8 cellular contexts compared by ENCODE assay signal in genomic region chr7:139339698-139340036, GRCh38. TPM values are rescaled to one million over a fixed set of nuclear protein-coding genes. Genes with fewer than 3 reads are reported as not detected.
A peak's percentile ranks its signal among the peaks of the same experiment; 100 is the strongest.
DNase-seq lines count a peak whose midpoint lies in the region; ATAC-seq and TF ChIP-seq lines count a peak whose summit lies in the region.

No MANE protein-coding gene starts in this region.

- CTCF ChIA-PET in Calu3 (lab: Charles Lee), result no interaction called here

- TSS peak; percentile 49 for BruUV-seq in Calu3 (replicated peaks; lab: Mats Ljungman, UMichigan)

- peaks cover 4% of the 10 kb centered on the region for H3K79me2 ChIP-seq in parathyroid adenoma

- ATAC-seq in left colon (no peak), GM19397 (IDR thresholded peaks at IDR 0.05; ENCODE audit: unreplicated experiment) (no peak)

- peak overlapping the region; percentile 100 for H2AFZ ChIP-seq in parathyroid adenoma

- peak overlapping the region; percentile 99 for H3K4me3 ChIP-seq in SJCRH30
- H3K4me3 ChIP-seq in esophagus (ENCODE audit: low read depth in 1 of 2, low read length in 2 of 2), result peak overlapping the region; percentile 82 to 97
- peak overlapping the region; percentile 98 for H3K4me3 ChIP-seq in parathyroid adenoma (ENCODE audit: low read depth, low read length)

- no peaks in the 10 kb centered on the region for H3K36me3 ChIP-seq in SJCRH30
- H3K36me3 ChIP-seq in esophagus (ENCODE audit: control insufficient read depth in 2 of 2, insufficient read depth in 2 of 2, low read length in 1 of 2), result no peaks in the 10 kb centered on the region
- no peaks in the 10 kb centered on the region for H3K36me3 ChIP-seq in parathyroid adenoma (ENCODE audit: control insufficient read depth, insufficient read depth, low read length)

- peaks cover 13% of the 10 kb centered on the region for H3K27me3 Mint-ChIP-seq in Calu3 (ENCODE audit: unreplicated experiment)

- peaks cover 31% of the 10 kb centered on the region for H3K36me3 Mint-ChIP-seq in Calu3 (ENCODE audit: insufficient read depth, unreplicated experiment)

- H3K9me3 ChIP-seq in SJCRH30 (replicated peaks) (no peaks in the 10 kb centered on the region), esophagus (ENCODE audit: control insufficient read depth in 2 of 2, insufficient read depth in 1 of 2, low read depth in 1 of 2, low read length in 1 of 2) (no peaks in the 10 kb centered on the region), parathyroid adenoma (ENCODE audit: control insufficient read depth, low read length) (no peaks in the 10 kb centered on the region)

- H3K4me1 Mint-ChIP-seq in Calu3 (ENCODE audit: low read depth, unreplicated experiment), result peaks cover 25% of the 10 kb centered on the region

- H3K9me3 Mint-ChIP-seq in Calu3 (ENCODE audit: low read depth, unreplicated experiment), result peaks cover 4% of the 10 kb centered on the region

- H3K27ac Mint-ChIP-seq in Calu3 (ENCODE audit: unreplicated experiment), result peak overlapping the region; percentile 100

- intact Hi-C loops in Calu3 (cut with micrococcal nuclease; ENCODE audit: unreplicated experiment) (no loop called here), left colon (cut with DNase I, micrococcal nuclease) (no loop called here)

- DNase-seq in Calu3, result no peak
- DNase-seq in SJCRH30, result no peak
- no peak for DNase-seq in left colon
- DNase-seq in foreskin melanocyte, result no peak
- DNase-seq in activated CD4-positive, CD25-positive, alpha-beta regulatory T cell treated with anti-CD3 and anti-CD28 coated beads, Interleukin-2, amount 50 U/mL, for 72 hours, result no peak

- no peak for TF ChIP-seq CTCF in Calu3 (IDR thresholded peaks at IDR 0.05; ENCODE audit: unreplicated experiment)
- TF ChIP-seq CTCF in parathyroid adenoma (IDR thresholded peaks at IDR 0.05), result no peak

- no peak overlapping the region for H3K9ac ChIP-seq in parathyroid adenoma

- H3K27ac ChIP-seq in SJCRH30, result peak overlapping the region; percentile 99
- H3K27ac ChIP-seq in esophagus (ENCODE audit: low read depth in 2 of 2, low read length in 1 of 2), result peak overlapping the region; percentile 100
- peak overlapping the region; percentile 100 for H3K27ac ChIP-seq in parathyroid adenoma

- H3K4me2 ChIP-seq in parathyroid adenoma (ENCODE audit: low read length), result peak overlapping the region; percentile 97

- H3K4me1 ChIP-seq in SJCRH30 (0 out of 2 replicates have a peak, but pooled peaks cover 4% of the 10 kb centered on the region), esophagus (ENCODE audit: control insufficient read depth in 2 of 2, insufficient read depth in 2 of 2, low read length in 1 of 2) (no peaks in the 10 kb centered on the region), parathyroid adenoma (peaks cover 3% of the 10 kb centered on the region)

- H3K4me3 Mint-ChIP-seq in Calu3 (ENCODE audit: low read depth, unreplicated experiment), result peak overlapping the region; percentile 94

- H3K27me3 ChIP-seq in SJCRH30 (no peaks in the 10 kb centered on the region), esophagus (ENCODE audit: control insufficient read depth in 1 of 2, insufficient read depth in 2 of 2, low read length in 2 of 2) (no peaks in the 10 kb centered on the region), parathyroid adenoma (ENCODE audit: control insufficient read depth, insufficient read depth, low read length) (no peaks in the 10 kb centered on the region)

- 75 to 85% methylated on average over 13 of the region's 13 CpGs for WGBS in esophagus, 2 donors

RNA-seq across cellular contexts. Expression of gene FMC1, which starts 1.5 kb away (rescaled TPM):
- total RNA-seq in Calu3 (2022) (2.9 and 9.1 TPM in 2 replicates), left colon (10 to 100 TPM; 18.8 to 23.5 TPM)
- 18.0 and 21.7 TPM in 2 replicates for total RNA-seq in SJCRH30 (2014; rRNA removed; shearing (Covaris generic))
- polyA plus RNA-seq in esophagus, result 10 to 100 TPM; 13.2 to 22.7 TPM

RNA-seq across cellular contexts. Expression of gene LUC7L2, which starts 20.0 kb away (rescaled TPM):
- total RNA-seq in Calu3 (2022) (85.7 and 88.8 TPM in 2 replicates), left colon (10 to 100 TPM; 70.0 to 70.8 TPM)
- 90.0 and 111 TPM in 2 replicates for total RNA-seq in SJCRH30 (2014; rRNA removed; shearing (Covaris generic))
- 10 to 100 TPM; 31.8 to 35.8 TPM for polyA plus RNA-seq in esophagus
